ENCODE assay signal across 9 cellular contexts in the genomic region with DNA sequence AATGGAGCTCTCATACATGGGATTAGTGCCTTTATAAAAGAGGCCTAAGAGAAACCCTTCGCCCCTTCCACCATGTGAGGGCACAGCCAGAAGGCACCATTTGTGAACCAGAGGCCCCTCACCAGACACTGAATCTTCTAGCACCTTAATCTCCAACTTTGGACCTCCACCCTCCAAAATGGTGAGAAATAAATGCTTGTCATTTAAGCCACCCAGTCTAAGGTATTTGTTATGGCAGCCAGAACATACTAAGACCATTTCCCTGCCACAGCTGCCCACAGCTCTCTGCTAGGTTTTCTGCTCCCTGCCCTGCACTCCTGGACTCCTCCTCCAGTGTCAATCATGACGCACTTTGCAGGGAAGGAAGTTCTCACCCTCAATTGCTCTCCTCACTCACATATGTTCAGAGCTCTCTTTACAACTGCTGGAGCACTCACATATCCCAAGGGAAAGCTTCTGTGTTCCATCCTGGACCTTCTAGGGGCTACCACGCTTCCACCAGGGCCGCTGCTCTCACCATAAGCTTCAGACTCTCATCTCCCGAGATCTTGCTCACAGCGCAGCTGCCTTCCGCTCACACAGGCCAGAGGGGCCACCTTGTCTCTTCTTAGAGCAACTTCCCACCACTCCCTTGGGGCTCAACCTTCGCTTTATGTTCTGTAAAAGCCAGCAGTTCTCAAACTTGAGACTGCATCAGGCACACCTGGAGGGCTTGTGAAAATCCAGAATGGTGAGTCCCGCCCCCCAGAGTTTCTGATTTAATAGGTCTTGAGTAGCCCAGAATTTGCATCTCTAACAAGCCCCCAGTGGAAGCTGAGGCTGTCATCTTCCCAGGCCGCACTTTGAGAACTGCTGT. TPM values are rescaled to one million over a fixed set of nuclear protein-coding genes. Genes with fewer than 3 reads are reported as not detected.
DNase-seq lines count a peak whose midpoint lies in the region; ATAC-seq and TF ChIP-seq lines count a peak whose summit lies in the region.
"Had no signal": no experiment of that assay in that cellular context is flagged by ENCODE, and none has a peak within 500 bp of the region (broad histone marks: within the 10 kb centered on the region; RNA-seq: fewer than 3 reads in every experiment).

No MANE protein-coding gene starts in this region.

- ATAC-seq in GM18517 (IDR thresholded peaks at IDR 0.05; ENCODE audit: unreplicated experiment) (peak; percentile 56), GM21447 (IDR thresholded peaks at IDR 0.05; ENCODE audit: unreplicated experiment) (peak; percentile 48), HG03432 (IDR thresholded peaks at IDR 0.05; ENCODE audit: unreplicated experiment) (peak; percentile 57)
- ATAC-seq: HCT116 had no signal

- H3K27ac ChIP-seq in hepatocyte, result no peak overlapping the region

- H3K4me3 ChIP-seq in hepatocyte, result no peak overlapping the region

- H3K4me2 ChIP-seq in hepatocyte, result no peak overlapping the region

- TF ChIP-seq CTCF in hepatocyte (IDR thresholded peaks at IDR 0.05; ENCODE audit: poor library complexity), result no peak

- no peaks in the 10 kb centered on the region for H3K9me2 ChIP-seq in hepatocyte (replicated peaks; ENCODE audit: insufficient read depth)

- H2AFZ ChIP-seq in hepatocyte, result no peak overlapping the region

- no peaks in the 10 kb centered on the region for H3K27me3 ChIP-seq in hepatocyte

- peaks cover 6% of the 10 kb centered on the region for H3K4me1 ChIP-seq in hepatocyte (ENCODE audit: insufficient read depth)

- H3K9me3 ChIP-seq in hepatocyte (ENCODE audit: low read depth), result no peaks in the 10 kb centered on the region

- 92% methylated on average over 10 of the region's 10 CpGs for WGBS in hepatocyte (ENCODE audit: low lambda C conversion rate, missing lambda C conversion rate)

- H3K36me3 ChIP-seq in hepatocyte (replicated peaks; ENCODE audit: insufficient read depth, low read depth), result no peaks in the 10 kb centered on the region

- H3K79me2 ChIP-seq in hepatocyte, result no peaks in the 10 kb centered on the region

- DNase-seq in germinal center (ENCODE audit: low spot score), result peak; percentile 76
- no peak for DNase-seq in retina
- DNase-seq in hepatocyte (ENCODE audit: low spot score), result no peak
- DNase-seq in NCI-H2227 (lab: John Stamatoyannopoulos, UW; ENCODE audit: unreplicated experiment), result no peak
- no peak for DNase-seq in DMS114 treated with DMSO at 0.1 percent for 48 hours (lab: John Stamatoyannopoulos, UW; ENCODE audit: unreplicated experiment)

- H4K20me1 ChIP-seq in hepatocyte (ENCODE audit: insufficient read depth, poor library complexity, severe bottlenecking), result no peaks in the 10 kb centered on the region

RNA-seq across cellular contexts. Expression of gene LY86, which starts 1.6 kb away (rescaled TPM):
- 0.27 TPM in 1 of 2 replicates, not detected in the other for total RNA-seq in hepatocyte
- polyA plus RNA-seq in hepatocyte, result 0.60 and 0.82 TPM in 2 replicates
